Comparison of ENCODE assay signal across 33 cellular contexts in genomic region chr13:101939370-101939769, GRCh38.
DNase-seq lines count a peak whose midpoint lies in the region; ATAC-seq and TF ChIP-seq lines count a peak whose summit lies in the region.
"Had no signal": no experiment of that assay in that cellular context is flagged by ENCODE, and none has a peak within 500 bp of the region (broad histone marks: within the 10 kb centered on the region; RNA-seq: fewer than 3 reads in every experiment).

No MANE protein-coding gene starts in this region.

- H3K4me1 ChIP-seq in PC-3 (ENCODE audit: insufficient read depth, low read length) = no peaks in the 10 kb centered on the region
- H3K4me1 ChIP-seq: A549, BLaER1, Caco-2 had no signal

- DNase-seq in natural killer cell (no peak), PC-3 (no peak)
- DNase-seq in activated CD4-positive, alpha-beta T cell treated with anti-CD3 and anti-CD28 coated beads for 1 hour = no peak
- DNase-seq: 8988T; ACHN; AML-193; BE2C; C1 segment of cervical spinal cord; Caco-2; Calu3; CD4-positive, alpha-beta memory T cell; CD4-positive, alpha-beta T cell; CD4-positive, CD25-positive, alpha-beta regulatory T cell; CD8-positive, alpha-beta memory T cell; CD8-positive, alpha-beta T cell; COR-L47; DMS 273 treated with DMSO at 0.1 percent for 48 hours; DMS153; DMS53; DMS79; DMS79 treated with DMSO at 0.1 percent for 48 hours; DND-41; EL had no signal

- no peak for TF ChIP-seq CTCF in natural killer cell (IDR thresholded peaks at IDR 0.05)
- no peak for TF ChIP-seq CTCF in PC-3 (conservative IDR thresholded peaks at IDR 0.05; ENCODE audit: low read depth, low read length)

- H3F3A ChIP-seq in PC-3 (ENCODE audit: low read length, unreplicated experiment) = no peaks in the 10 kb centered on the region

- H3K27ac Mint-ChIP-seq in natural killer cell = no peak overlapping the region
- H3K27ac Mint-ChIP-seq: B cell; CD14-positive monocyte; CD4-positive, alpha-beta memory T cell; CD4-positive, alpha-beta T cell; CD4-positive, CD25-positive, alpha-beta regulatory T cell; CD8-positive, alpha-beta memory T cell; CD8-positive, alpha-beta T cell had no signal

- POLR2A ChIA-PET in PC-3 (lab: Charles Lee; ENCODE audit: unreplicated experiment) = no interaction called here

- H3K4me3 ChIP-seq in PC-3 (ENCODE audit: low read length) = no peak overlapping the region
- H3K4me3 ChIP-seq: A549; BLaER1; BLaER1 treated with 17β-estradiol and CSF1 and Interleukin-3, amounts not matched to agents 10 nM and 100 nM had no signal

- H3K36me3 ChIP-seq in PC-3 (ENCODE audit: low read depth, low read length) = no peaks in the 10 kb centered on the region
- H3K36me3 ChIP-seq: BE2C; BLaER1; BLaER1 treated with 17β-estradiol and CSF1 and Interleukin-3, amounts not matched to agents 10 nM and 100 nM had no signal

- no TSS peak for BruUV-seq in PC-3 (replicated peaks; lab: Mats Ljungman, UMichigan)

- no peak overlapping the region for H3K4me2 ChIP-seq in PC-3 (ENCODE audit: low read length)
- H3K4me2 ChIP-seq: A549; BLaER1; BLaER1 treated with 17β-estradiol and CSF1 and Interleukin-3, amounts not matched to agents 10 nM and 100 nM had no signal

- H3K27ac ChIP-seq in PC-3 (ENCODE audit: low read length) = no peak overlapping the region
- H3K27ac ChIP-seq: 22Rv1; A549; BLaER1; BLaER1 treated with 17β-estradiol and CSF1 and Interleukin-3, amounts not matched to agents 10 nM and 100 nM; C4-2B had no signal

- no peak overlapping the region for H3K9ac ChIP-seq in PC-3 (ENCODE audit: low read length)
- H3K9ac ChIP-seq: BLaER1; BLaER1 treated with 17β-estradiol and CSF1 and Interleukin-3, amounts not matched to agents 10 nM and 100 nM had no signal

- H3K27me3 ChIP-seq in PC-3 (ENCODE audit: low read length) = peaks cover 49% of the 10 kb centered on the region
- H3K27me3 ChIP-seq: BE2C; BLaER1; BLaER1 treated with 17β-estradiol and CSF1 and Interleukin-3, amounts not matched to agents 10 nM and 100 nM had no signal

- no peaks in the 10 kb centered on the region for H3K9me2 ChIP-seq in PC-3 (replicated peaks; ENCODE audit: low read length)

- no peaks in the 10 kb centered on the region for H3K79me2 ChIP-seq in PC-3 (ENCODE audit: low read length)

- H3K4me3 Mint-ChIP-seq in natural killer cell = no peak overlapping the region
- H3K4me3 Mint-ChIP-seq: B cell; CD14-positive monocyte; CD4-positive, alpha-beta memory T cell; CD4-positive, alpha-beta T cell; CD4-positive, CD25-positive, alpha-beta regulatory T cell; CD8-positive, alpha-beta memory T cell; CD8-positive, alpha-beta T cell had no signal

- intact Hi-C loops in natural killer cell (cut with micrococcal nuclease) (no loop called here), PC-3 (cut with micrococcal nuclease) (no loop called here)

- H3K27me3 Mint-ChIP-seq in natural killer cell (ENCODE audit: low read depth in 2 of 2) = no peaks in the 10 kb centered on the region

- CTCF ChIA-PET in PC-3 (lab: Charles Lee) = no interaction called here

- H3K36me3 Mint-ChIP-seq in natural killer cell = no peaks in the 10 kb centered on the region
- H3K36me3 Mint-ChIP-seq: CD14-positive monocyte; CD4-positive, alpha-beta memory T cell; CD4-positive, CD25-positive, alpha-beta regulatory T cell; CD8-positive, alpha-beta memory T cell; CD8-positive, alpha-beta T cell had no signal

- no peaks in the 10 kb centered on the region for H4K20me1 ChIP-seq in PC-3 (ENCODE audit: low read length)
- H4K20me1 ChIP-seq: BLaER1; BLaER1 treated with 17β-estradiol and CSF1 and Interleukin-3, amounts not matched to agents 10 nM and 100 nM had no signal

- no peaks in the 10 kb centered on the region for H3K9me3 ChIP-seq in PC-3 (ENCODE audit: low read length)
- H3K9me3 ChIP-seq: A549; BE2C; BLaER1; BLaER1 treated with 17β-estradiol and CSF1 and Interleukin-3, amounts not matched to agents 10 nM and 100 nM; Caco-2 had no signal

- ATAC-seq in GM18907 (IDR thresholded peaks at IDR 0.05; ENCODE audit: unreplicated experiment) = peak; percentile 60
- peak; percentile 39 for ATAC-seq in HG02759 (IDR thresholded peaks at IDR 0.05; ENCODE audit: unreplicated experiment)
- peak; percentile 53 for ATAC-seq in HG03571 (IDR thresholded peaks at IDR 0.05; ENCODE audit: unreplicated experiment)
- ATAC-seq in natural killer cell = no peak
- no peak for ATAC-seq in PC-3
- ATAC-seq: A549; CD8-positive, alpha-beta T cell had no signal

- no peaks in the 10 kb centered on the region for H3K9me3 Mint-ChIP-seq in natural killer cell
- H3K9me3 Mint-ChIP-seq: CD14-positive monocyte; CD4-positive, alpha-beta T cell; CD8-positive, alpha-beta memory T cell; CD8-positive, alpha-beta T cell had no signal

- H2AFZ ChIP-seq in PC-3 (ENCODE audit: low read length) = no peak overlapping the region

- no peaks in the 10 kb centered on the region for H3K4me1 Mint-ChIP-seq in natural killer cell
- H3K4me1 Mint-ChIP-seq: B cell; CD14-positive monocyte; CD4-positive, alpha-beta memory T cell; CD4-positive, CD25-positive, alpha-beta regulatory T cell; CD8-positive, alpha-beta memory T cell had no signal

Comparison
In these comparisons a context has a peak if more than half of its experiments do, and no peak if none do; other contexts are left out.
1. ATAC-seq: peak in GM18907 (single experiment), HG02759 (single experiment) and HG03571 (single experiment); none in natural killer cell (0 of 3) and PC-3 (single experiment).